ENCODE assay signal across 8 cellular contexts in genomic region chr17:75827291-75828050, GRCh38. TPM values are rescaled to one million over a fixed set of nuclear protein-coding genes. Genes with fewer than 3 reads are reported as not detected.
A peak's percentile ranks its signal among the peaks of the same experiment; 100 is the strongest.
DNase-seq lines count a peak whose midpoint lies in the region; ATAC-seq and TF ChIP-seq lines count a peak whose summit lies in the region.

No MANE protein-coding gene starts in this region.

- DNase-seq in BJ (ENCODE audit: low read depth) (no peak), HK-2 (ENCODE audit: unreplicated experiment) (peak; percentile 46), PC-9 (no peak), fibroblast of peridontal ligament (ENCODE audit: extremely low read depth) (peak; percentile 45), neural progenitor cell (ENCODE audit: low spot score) (peak; percentile 87)
- peak; percentile 56 for DNase-seq in activated T-helper 9 cell treated with anti-CD3 and anti-CD28 coated beads, Interleukin-2, amount 50 U/mL, for 16 hours (ENCODE audit: low read depth)

- WGBS in thymus: 61% methylated on average over 22 of the region's 22 CpGs

- ATAC-seq in HG03280 (IDR thresholded peaks at IDR 0.05; ENCODE audit: unreplicated experiment): no peak

- intact Hi-C loops in PC-9 (cut with micrococcal nuclease; ENCODE audit: unreplicated experiment): no loop called here

- no peaks in the 10 kb centered on the region for H4K20me1 ChIP-seq in PC-9 (ENCODE audit: insufficient read depth)
- no peaks in the 10 kb centered on the region for H4K20me1 ChIP-seq in neural progenitor cell (ENCODE audit: low read depth)

- peak; percentile 79 for TF ChIP-seq CTCF in BJ (IDR thresholded peaks at IDR 0.05; ENCODE audit: insufficient read depth, low read depth, low read length)
- peak; percentile 64 for TF ChIP-seq CTCF in PC-9 (conservative IDR thresholded peaks at IDR 0.05)
- TF ChIP-seq CTCF in neural progenitor cell (IDR thresholded peaks at IDR 0.05): peak; percentile 76

- H3K9me3 ChIP-seq in PC-9 (ENCODE audit: insufficient read depth, low read depth): no peaks in the 10 kb centered on the region
- H3K9me3 ChIP-seq in neural progenitor cell (ENCODE audit: low read depth): no peaks in the 10 kb centered on the region
- H3K9me3 ChIP-seq in thymus (ENCODE audit: control insufficient read depth): no peaks in the 10 kb centered on the region

- H3K4me1 Mint-ChIP-seq in neural progenitor cell: peaks cover 19% of the 10 kb centered on the region

- H3K4me1 ChIP-seq in PC-9 (replicated peaks; ENCODE audit: insufficient read depth) (no peaks in the 10 kb centered on the region), neural progenitor cell (peaks cover 19% of the 10 kb centered on the region), thymus (ENCODE audit: control insufficient read depth, insufficient read depth, low read length) (peaks cover 6% of the 10 kb centered on the region)

- no peaks in the 10 kb centered on the region for H3K79me2 ChIP-seq in PC-9 (ENCODE audit: low read depth)
- H3K79me2 ChIP-seq in neural progenitor cell (ENCODE audit: low read depth): no peaks in the 10 kb centered on the region

- H3K27me3 Mint-ChIP-seq in neural progenitor cell (ENCODE audit: insufficient read depth, low read depth): peaks cover 7% of the 10 kb centered on the region

- CTCF ChIA-PET in BJ (lab: Yijun Ruan, JAX) (interaction anchor here (0.6 to 6.8 kb wide), 22 partner anchors 9 to 141 kb away, joined by 3 to 56 read pairs (median 4); partner anchors contain the start of genes GALK1, UNC13D and UNK), PC-9 (lab: Charles Lee) (interaction anchor here (0.8 kb wide), 1 partner anchor 44 kb away, joined by 3 read pairs; no protein-coding TSS in a partner anchor)

- peak overlapping the region; percentile 66 for H3K27ac Mint-ChIP-seq in neural progenitor cell

- peak overlapping the region; percentile 12; the same call in 1 of the 2 replicates for H3K27ac ChIP-seq in PC-9
- H3K27ac ChIP-seq in neural progenitor cell: peak overlapping the region; percentile 83
- peak overlapping the region; percentile 71 for H3K27ac ChIP-seq in thymus (ENCODE audit: low read depth)

- peak overlapping the region; percentile 50 for H3K4me3 Mint-ChIP-seq in neural progenitor cell

- POLR2A ChIA-PET in BJ (lab: Charles Lee): no interaction called here
- POLR2A ChIA-PET in PC-9 (lab: Charles Lee; ENCODE audit: unreplicated experiment): interaction anchor here (0.9 kb wide), 1 partner anchor 18 kb away, joined by 4 read pairs; no protein-coding TSS in a partner anchor

- no peaks in the 10 kb centered on the region for H3K27me3 ChIP-seq in BJ (ENCODE audit: control insufficient read depth, insufficient read depth, low read length)
- no peaks in the 10 kb centered on the region for H3K27me3 ChIP-seq in PC-9 (ENCODE audit: insufficient read depth, low read depth)
- H3K27me3 ChIP-seq in neural progenitor cell: no peaks in the 10 kb centered on the region
- H3K27me3 ChIP-seq in thymus (ENCODE audit: control insufficient read depth, insufficient read depth): no peaks in the 10 kb centered on the region

- H3K4me3 ChIP-seq in BJ (ENCODE audit: low read depth, low read length) (no peak overlapping the region), PC-9 (no peak overlapping the region), neural progenitor cell (peak overlapping the region; percentile 37), thymus (ENCODE audit: low read length) (peak overlapping the region; percentile 42)

- H3F3A ChIP-seq in PC-9 (ENCODE audit: insufficient read depth, low read depth) (peaks cover 28% of the 10 kb centered on the region; the same call in 1 of the 2 replicates), neural progenitor cell (ENCODE audit: low read depth) (peaks cover 21% of the 10 kb centered on the region)

- H3K36me3 ChIP-seq in BJ (ENCODE audit: control insufficient read depth, insufficient read depth, low read length) (peaks cover 14% of the 10 kb centered on the region), PC-9 (ENCODE audit: low read depth) (no peaks in the 10 kb centered on the region), neural progenitor cell (no peaks in the 10 kb centered on the region), thymus (ENCODE audit: control insufficient read depth, insufficient read depth) (peaks cover 72% of the 10 kb centered on the region)

- no peaks in the 10 kb centered on the region for H3K9me3 Mint-ChIP-seq in neural progenitor cell

- H3K9ac ChIP-seq in neural progenitor cell: no peak overlapping the region

- H3K4me2 ChIP-seq in PC-9 (no peak overlapping the region), neural progenitor cell (peak overlapping the region; percentile 70)

- H3K9me2 ChIP-seq in PC-9 (ENCODE audit: insufficient read depth): no peaks in the 10 kb centered on the region

- no TSS peak for BruUV-seq in PC-9 (replicated peaks; lab: Mats Ljungman, UMichigan)

- H3K36me3 Mint-ChIP-seq in neural progenitor cell: peaks cover 3% of the 10 kb centered on the region

- H2AFZ ChIP-seq in PC-9 (no peak overlapping the region), neural progenitor cell (replicated peaks) (peak overlapping the region; percentile 95)

RNA-seq across cellular contexts. Expression of gene UNC13D, which starts 16.7 kb away (rescaled TPM):
- polyA plus RNA-seq in BJ (2011; rRNA removed) (0.28 and 0.40 TPM in 2 replicates), thymus (59.1 TPM)
- 0.51 and 0.62 TPM in 2 replicates for polyA minus RNA-seq in BJ (2011; rRNA and poly(A)+ RNA removed)
- total RNA-seq in PC-9 (2021) (94.4 and 108 TPM in 2 replicates), neural progenitor cell (ENCODE audit: low replicate concordance) (0.09 and 0.96 TPM in 2 replicates)

RNA-seq across cellular contexts. Expression of gene WBP2, which starts 27.7 kb away (rescaled TPM):
- polyA plus RNA-seq in BJ (2011; rRNA removed): 28.5 and 37.0 TPM in 2 replicates
- 19.3 and 23.5 TPM in 2 replicates for polyA minus RNA-seq in BJ (2011; rRNA and poly(A)+ RNA removed)
- 114 and 159 TPM in 2 replicates for total RNA-seq in PC-9 (2021)
- 20.9 and 23.8 TPM in 2 replicates for total RNA-seq in neural progenitor cell (ENCODE audit: low replicate concordance)
- 96.9 TPM for polyA plus RNA-seq in thymus

RNA-seq across cellular contexts. Expression of gene UNK, which starts 42.9 kb away (rescaled TPM):
- polyA plus RNA-seq in BJ (2011; rRNA removed): 7.2 and 8.5 TPM in 2 replicates
- polyA minus RNA-seq in BJ (2011; rRNA and poly(A)+ RNA removed): 9.7 and 11.0 TPM in 2 replicates
- total RNA-seq in PC-9 (2021): 25.3 and 27.8 TPM in 2 replicates
- total RNA-seq in neural progenitor cell (ENCODE audit: low replicate concordance): 38.5 and 43.0 TPM in 2 replicates
- 31.6 TPM for polyA plus RNA-seq in thymus

RNA-seq across cellular contexts. Expression of gene TRIM47, which starts 50.9 kb away (rescaled TPM):
- 2.4 and 3.2 TPM in 2 replicates for polyA plus RNA-seq in BJ (2011; rRNA removed)
- polyA minus RNA-seq in BJ (2011; rRNA and poly(A)+ RNA removed): 2.4 and 3.7 TPM in 2 replicates
- 46.1 and 48.3 TPM in 2 replicates for total RNA-seq in PC-9 (2021)
- 0.90 and 1.3 TPM in 2 replicates for total RNA-seq in neural progenitor cell (ENCODE audit: low replicate concordance)
- polyA plus RNA-seq in thymus: 22.8 TPM

Comparison
In these comparisons a context has a peak if more than half of its experiments do, and no peak if none do; other contexts are left out.
1. DNase-seq: peak in HK-2 (single experiment), activated T-helper 9 cell treated with anti-CD3 and anti-CD28 coated beads, Interleukin-2, amount 50 U/mL, for 16 hours (single experiment), fibroblast of peridontal ligament (single experiment) and neural progenitor cell (single experiment); none in BJ (single experiment) and PC-9 (0 of 2).
2. H3K4me3 ChIP-seq: peak in neural progenitor cell (single experiment) and thymus (single experiment); none in BJ (single experiment) and PC-9 (single experiment).
3. H3K27ac ChIP-seq: peak in every context shown above with its lines; median percentile 83 in neural progenitor cell; 71 in thymus; 12 in PC-9.
4. RNA of gene UNC13D, which starts 16.7 kb away (total RNA-seq): 94.4 to 108 TPM in PC-9; 0.09 to 0.96 TPM in neural progenitor cell; every median in the first group is over 10 times any median in the second.
5. Peak in every context shown above with its lines, with median percentiles within 50 percentile points of each other: CTCF ChIP-seq.